Comparison of ENCODE assay signal across 12 cellular contexts in genomic region chr1:41513388-41513745, GRCh38. TPM values are rescaled to one million over a fixed set of nuclear protein-coding genes. Genes with fewer than 3 reads are reported as not detected.
DNase-seq lines count a peak whose midpoint lies in the region; ATAC-seq, FAIRE-seq and TF ChIP-seq lines count a peak whose summit lies in the region.
"Had no signal": no experiment of that assay in that cellular context is flagged by ENCODE, and none has a peak within 500 bp of the region (broad histone marks: within the 10 kb centered on the region; RNA-seq: fewer than 3 reads in every experiment).

No MANE protein-coding gene starts in this region.

- POLR2A ChIA-PET in activated CD4-positive, alpha-beta T cell treated with anti-CD3 and anti-CD28 coated beads for 36 hours (lab: Charles Lee) = no interaction called here

- CTCF ChIA-PET in activated CD4-positive, alpha-beta T cell treated with anti-CD3 and anti-CD28 coated beads for 36 hours (lab: Charles Lee) = interaction anchor here (0.6 to 2.0 kb wide), 3 partner anchors 10 to 599 kb away, joined by 3 to 6 read pairs (median 3); no protein-coding TSS in a partner anchor

- intact Hi-C loops in activated CD4-positive, alpha-beta T cell treated with anti-CD3 and anti-CD28 coated beads for 36 hours (cut with DNase I, micrococcal nuclease) = loop anchor here in 1 of 2 experiments (10.0 kb wide), 2 partner anchors 281 to 381 kb away; no protein-coding TSS in a partner anchor

- H3K27ac Mint-ChIP-seq in activated CD4-positive, alpha-beta T cell treated with anti-CD3 and anti-CD28 coated beads for 36 hours = no peak overlapping the region
- H3K27ac Mint-ChIP-seq in mesothelial cell of epicardium = no peak overlapping the region
- H3K27ac Mint-ChIP-seq: stimulated activated effector memory CD8-positive, alpha-beta T cell treated with anti-CD3 and anti-CD28 coated beads, Interleukin-12 subunit alpha, Interleukin-12 subunit beta, amount 100 ng/mL, for 72 hours had no signal

- ATAC-seq in activated CD4-positive, alpha-beta T cell treated with anti-CD3 and anti-CD28 coated beads for 36 hours = no peak
- ATAC-seq: stimulated activated effector memory CD8-positive, alpha-beta T cell treated with anti-CD3 and anti-CD28 coated beads, Interleukin-12 subunit alpha, Interleukin-12 subunit beta, amount 100 ng/mL, for 72 hours had no signal

- in situ Hi-C loops in astrocyte of the cerebellum (cut with HindIII; ENCODE audit: low sequenced_read_pairs) = no loop called here

- H3K9me3 Mint-ChIP-seq in activated CD4-positive, alpha-beta T cell treated with anti-CD3 and anti-CD28 coated beads for 36 hours (ENCODE audit: low read depth) = no peaks in the 10 kb centered on the region
- no peaks in the 10 kb centered on the region for H3K9me3 Mint-ChIP-seq in mesothelial cell of epicardium
- H3K9me3 Mint-ChIP-seq: stimulated activated effector memory CD8-positive, alpha-beta T cell treated with anti-CD3 and anti-CD28 coated beads, Interleukin-12 subunit alpha, Interleukin-12 subunit beta, amount 100 ng/mL, for 72 hours had no signal

- no peak overlapping the region for H3K4me3 ChIP-seq in astrocyte of the cerebellum (ENCODE audit: low read depth, low read length)

- FAIRE-seq in GM19239 (lab: Jason Lieb, UNC) = no peak

- H3K27me3 Mint-ChIP-seq in activated CD4-positive, alpha-beta T cell treated with anti-CD3 and anti-CD28 coated beads for 36 hours = no peaks in the 10 kb centered on the region
- no peaks in the 10 kb centered on the region for H3K27me3 Mint-ChIP-seq in mesothelial cell of epicardium (ENCODE audit: low read depth)

- no peak overlapping the region for H3K4me3 Mint-ChIP-seq in activated CD4-positive, alpha-beta T cell treated with anti-CD3 and anti-CD28 coated beads for 36 hours
- H3K4me3 Mint-ChIP-seq in mesothelial cell of epicardium = no peak overlapping the region
- H3K4me3 Mint-ChIP-seq: stimulated activated effector memory CD8-positive, alpha-beta T cell treated with anti-CD3 and anti-CD28 coated beads, Interleukin-12 subunit alpha, Interleukin-12 subunit beta, amount 100 ng/mL, for 72 hours had no signal

- TF ChIP-seq CTCF in astrocyte of the cerebellum (IDR thresholded peaks at IDR 0.05; ENCODE audit: low read depth, low read length, missing control alignments) (peak; percentile 33), mesothelial cell of epicardium (IDR thresholded peaks at IDR 0.05; ENCODE audit: unreplicated experiment) (peak; percentile 33)

- H3K4me1 Mint-ChIP-seq in activated CD4-positive, alpha-beta T cell treated with anti-CD3 and anti-CD28 coated beads for 36 hours = peaks cover 11% of the 10 kb centered on the region
- peaks cover 21% of the 10 kb centered on the region for H3K4me1 Mint-ChIP-seq in mesothelial cell of epicardium
- H3K4me1 Mint-ChIP-seq: stimulated activated effector memory CD8-positive, alpha-beta T cell treated with anti-CD3 and anti-CD28 coated beads, Interleukin-12 subunit alpha, Interleukin-12 subunit beta, amount 100 ng/mL, for 72 hours had no signal

- peaks cover 34% of the 10 kb centered on the region for H3K36me3 Mint-ChIP-seq in activated CD4-positive, alpha-beta T cell treated with anti-CD3 and anti-CD28 coated beads for 36 hours (ENCODE audit: low read depth)
- H3K36me3 Mint-ChIP-seq in mesothelial cell of epicardium = peaks cover 6% of the 10 kb centered on the region

- peak; percentile 54 for DNase-seq in activated CD4-positive, alpha-beta T cell treated with anti-CD3 and anti-CD28 coated beads for 36 hours
- DNase-seq in activated CD4-positive, alpha-beta T cell treated with anti-CD3 and anti-CD28 coated beads for 4 hours = no peak
- peak; percentile 62 for DNase-seq in GM19239 (ENCODE audit: insufficient read length, low spot score)
- no peak for DNase-seq in astrocyte of the cerebellum (ENCODE audit: low read depth)
- no peak for DNase-seq in mesothelial cell of epicardium (ENCODE audit: low spot score in 2 of 2, unreplicated experiment in 2 of 2)
- no peak for DNase-seq in dermis blood vessel endothelial cell
- DNase-seq in NCI-H2107 (lab: John Stamatoyannopoulos, UW) = no peak
- no peak for DNase-seq in NOMO-1 (lab: John Stamatoyannopoulos, UW; ENCODE audit: unreplicated experiment in 2 of 2)
- DNase-seq: AML-193, cerebellar nuclear complex had no signal

RNA-seq across cellular contexts. Expression of gene EDN2, which starts 28.9 kb away (rescaled TPM):
- not detected for total RNA-seq in activated CD4-positive, alpha-beta T cell treated with anti-CD3 and anti-CD28 coated beads for 36 hours
- 2.7 to 4.1 TPM (median 3.5 TPM) in 3 replicates for total RNA-seq in mesothelial cell of epicardium
- 0.17 TPM in 1 of 2 replicates, not detected in the other for total RNA-seq in dermis blood vessel endothelial cell
- total RNA-seq: pulmonary artery endothelial cell had no signal

Comparison
In these comparisons a context has a peak if more than half of its experiments do, and no peak if none do; other contexts are left out.
1. DNase-seq: peak in activated CD4-positive, alpha-beta T cell treated with anti-CD3 and anti-CD28 coated beads for 36 hours (single experiment) and GM19239 (single experiment); none in activated CD4-positive, alpha-beta T cell treated with anti-CD3 and anti-CD28 coated beads for 4 hours (0 of 2), astrocyte of the cerebellum (single experiment), mesothelial cell of epicardium (0 of 2), dermis blood vessel endothelial cell (single experiment), NCI-H2107 (single experiment) and NOMO-1 (0 of 2).